25 cellular contexts compared by ENCODE assay signal in the genomic region with DNA sequence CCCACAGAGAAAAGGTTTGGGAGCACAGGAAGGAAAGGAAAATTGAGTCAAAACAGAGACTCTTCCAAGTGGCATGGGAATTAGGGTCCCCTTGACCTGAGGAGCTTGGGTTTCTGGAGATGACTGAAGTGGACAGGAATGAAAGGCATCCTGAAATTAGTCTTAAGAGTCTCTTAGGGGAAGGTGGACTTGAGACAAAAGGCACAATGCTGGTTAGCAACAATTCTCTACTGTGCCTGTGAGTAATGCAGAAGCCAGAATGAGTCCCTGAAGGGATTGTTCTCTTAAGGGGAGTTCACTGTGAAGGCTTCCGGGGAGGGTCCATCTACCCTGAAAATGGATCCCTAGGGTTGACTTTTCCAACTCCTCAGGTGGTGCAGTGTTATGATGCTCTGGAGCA. TPM values are rescaled to one million over a fixed set of nuclear protein-coding genes. Genes with fewer than 3 reads are reported as not detected.
"Had no signal": no experiment of that assay in that cellular context is flagged by ENCODE, and none has a peak within 500 bp of the region (broad histone marks: within the 10 kb centered on the region; RNA-seq: fewer than 3 reads in every experiment).

No MANE protein-coding gene starts in this region.

- ATAC-seq: esophagus mucosa; gastroesophageal sphincter; heart right ventricle; mucosa of descending colon; pancreas; sciatic nerve; stimulated activated naive B cell treated with anti-CD40 and anti-IgM and Interleukin-4, amounts not matched to agents 10 μg/mL and 1 μg/mL and 100 μg/mL, for 72 hours had no signal

- H2AFZ ChIP-seq: neural progenitor cell had no signal

- H3K27me3 ChIP-seq: ascending aorta, neural progenitor cell, pancreas had no signal

- DNase-seq: activated CD4-positive, CD25-positive, alpha-beta regulatory T cell treated with anti-CD3 and anti-CD28 coated beads, Interleukin-2, amount 50 U/mL, for 72 hours; activated gamma-delta T cell; cerebellar nuclear complex; cortex of kidney; effector CD4-positive, alpha-beta T cell; heart right ventricle; kidney glomerular epithelial cell; mucosa of descending colon; naive B cell; pancreas; spleen; stimulated activated naive B cell treated with anti-CD40 and anti-IgM and Interleukin-4, amounts not matched to agents 10 μg/mL and 1 μg/mL and 100 μg/mL, for 72 hours; T1000 had no signal

- H3K9ac ChIP-seq: neural progenitor cell had no signal

- H3K4me3 ChIP-seq: ascending aorta, breast epithelium, gastroesophageal sphincter, heart right ventricle, mucosa of descending colon, neural progenitor cell, pancreas, spleen, thoracic aorta had no signal

- H3K36me3 ChIP-seq: ascending aorta, breast epithelium, gastroesophageal sphincter, heart right ventricle, neural progenitor cell, pancreas, spleen, thoracic aorta had no signal

- H3K4me1 ChIP-seq: ascending aorta, breast epithelium, gastroesophageal sphincter, heart right ventricle, neural progenitor cell, pancreas, spleen had no signal

- H3K9me3 ChIP-seq: ascending aorta, breast epithelium, gastroesophageal sphincter, heart right ventricle, mucosa of descending colon, pancreas, thoracic aorta had no signal

- H3K27ac ChIP-seq: ascending aorta, breast epithelium, gastroesophageal sphincter, heart right ventricle, neural progenitor cell, pancreas, spleen, thoracic aorta had no signal

- H3K4me2 ChIP-seq: neural progenitor cell had no signal

RNA-seq across cellular contexts. Expression of a gene that starts 58.4 kb away (rescaled TPM):
- total RNA-seq: activated CD8-positive, alpha-beta memory T cell treated with anti-CD3 and anti-CD28 coated beads for 36 hours; ascending aorta; breast epithelium; heart right ventricle; liver; mucosa of descending colon; pulmonary artery endothelial cell; sciatic nerve; spleen; T-helper 1 cell treated with Interleukin-12 subunit alpha and Interleukin-12 subunit beta and Interleukin-4 antibody, amounts not matched to agents 30 ng/mL and 1 ng/mL, for 36 hours; urinary bladder had no signal
- polyA plus RNA-seq: heart right ventricle, liver, urinary bladder had no signal
